In the genomic region with DNA sequence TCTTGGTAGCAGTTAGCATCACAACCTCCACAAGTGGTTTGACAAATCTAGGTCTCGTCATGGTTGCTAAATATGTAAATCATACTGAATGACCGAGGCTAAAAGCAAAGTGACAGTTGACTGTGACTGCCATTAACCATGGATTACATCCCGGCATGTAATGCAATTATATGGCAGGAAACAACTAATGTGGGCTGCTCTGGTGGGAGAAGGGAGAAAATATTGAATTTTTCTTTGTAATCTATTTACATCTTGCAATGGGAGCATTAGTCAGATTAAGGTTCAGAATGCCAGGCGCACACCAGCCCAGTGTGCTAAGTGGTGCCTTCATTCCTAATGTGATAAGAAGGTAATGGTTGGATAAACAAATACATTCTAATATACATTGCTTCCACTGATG, we compare ENCODE assay signal across 1 cellular context.
TF ChIP-seq lines count a peak whose summit lies in the region.

No MANE protein-coding gene starts in this region.

TF ChIP-seq in GM23338, 12 proteins besides CTCF, POLR2A, EP300 and RAD21 (continued from another document):
- TF ChIP-seq EZH2 (IDR thresholded peaks at IDR 0.05; ENCODE audit: low read depth, unreplicated experiment) (no peak), ZNF114 (CRISPR knock-in tag; IDR thresholded peaks at IDR 0.05) (no peak)
TF ChIP-seq in GM23338: peak in this region for 0.
